In the genomic region with DNA sequence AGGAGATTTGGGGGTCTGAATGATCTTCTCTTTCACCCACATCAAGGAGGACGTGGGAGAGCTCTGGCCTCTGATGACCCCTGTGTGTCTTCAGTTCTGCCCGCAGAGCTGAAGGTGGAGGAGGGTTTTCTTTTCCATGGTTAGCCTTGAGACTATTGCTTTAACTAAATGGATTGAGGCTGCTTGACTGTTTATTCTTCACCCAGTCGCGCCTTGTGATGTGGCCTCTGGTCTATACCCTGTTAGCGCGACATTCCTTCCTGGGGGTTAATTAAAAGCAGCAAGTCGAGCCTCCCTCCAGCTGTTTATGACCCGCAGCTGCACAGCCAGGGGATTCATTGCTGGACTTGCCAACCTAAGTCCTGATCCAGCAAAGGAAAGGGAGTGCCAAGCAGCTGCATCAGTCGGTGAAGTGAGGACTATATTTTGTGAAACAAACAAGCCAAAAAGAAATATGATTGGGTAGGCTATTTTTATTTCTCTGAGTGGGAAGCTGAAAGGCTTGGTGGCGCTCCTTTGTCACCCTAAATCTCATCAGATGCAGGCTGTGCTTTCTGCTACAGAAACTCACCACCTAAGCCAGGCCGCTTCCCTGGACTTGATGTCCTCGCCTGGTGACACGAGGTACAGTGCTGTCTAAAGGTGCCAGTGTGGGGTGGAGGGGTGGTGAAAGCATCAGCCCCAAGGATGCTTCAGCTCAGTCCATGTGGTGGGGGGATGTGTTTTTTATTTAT, we compare ENCODE assay signal across 10 cellular contexts. TPM values are rescaled to one million over a fixed set of nuclear protein-coding genes. Genes with fewer than 3 reads are reported as not detected.
DNase-seq lines count a peak whose midpoint lies in the region; ATAC-seq and TF ChIP-seq lines count a peak whose summit lies in the region.
"Had no signal": no experiment of that assay in that cellular context is flagged by ENCODE, and none has a peak within 500 bp of the region (broad histone marks: within the 10 kb centered on the region; RNA-seq: fewer than 3 reads in every experiment).

No MANE protein-coding gene starts in this region.

- no peak overlapping the region for H2BK5ac ChIP-seq in mesenchymal stem cell (ENCODE audit: low read depth, low read length, poor library complexity, severe bottlenecking)

- no peak overlapping the region for H3K14ac ChIP-seq in mesenchymal stem cell (ENCODE audit: low read length in 2 of 2)

- no peak for ATAC-seq in activated T-cell treated with anti-CD3 and anti-CD28 coated beads, Interleukin-2, amount 50 U/mL, for 72 hours (replicated peaks in 1 of 2)
- no peak for ATAC-seq in activated T-cell treated with anti-CD3 and anti-CD28 coated beads, Interleukin-2, amount 50 U/mL, for 4 hours
- ATAC-seq in HG03520 (IDR thresholded peaks at IDR 0.05; ENCODE audit: unreplicated experiment): no peak

- TF ChIP-seq CTCF in tibial nerve (IDR thresholded peaks at IDR 0.05): no peak

- H2AK5ac ChIP-seq in mesenchymal stem cell (ENCODE audit: low read length, severe bottlenecking): peak overlapping the region; percentile 47

- H3K4me1 Mint-ChIP-seq in activated T-cell treated with anti-CD3 and anti-CD28 coated beads, Interleukin-2, amount 50 U/mL, for 72 hours (ENCODE audit: low read depth): peaks cover 30% of the 10 kb centered on the region
- peaks cover 23% of the 10 kb centered on the region for H3K4me1 Mint-ChIP-seq in activated T-cell treated with anti-CD3 and anti-CD28 coated beads, Interleukin-2, amount 50 U/mL, for 4 hours (ENCODE audit: low read depth)

- peak overlapping the region; percentile 94 to 96 for H2BK12ac ChIP-seq in mesenchymal stem cell (ENCODE audit: low read length in 2 of 2)

- H3K79me1 ChIP-seq in mesenchymal stem cell (replicated peaks; ENCODE audit: low read length, poor library complexity, severe bottlenecking): peaks cover 2% of the 10 kb centered on the region

- peak overlapping the region; percentile 73 for H3K27ac Mint-ChIP-seq in activated T-cell treated with anti-CD3 and anti-CD28 coated beads, Interleukin-2, amount 50 U/mL, for 72 hours

- H3K27me3 ChIP-seq in mesenchymal stem cell (ENCODE audit: control insufficient read depth in 1 of 2, insufficient read depth in 1 of 2, low read length in 2 of 2) (no peaks in the 10 kb centered on the region), tibial nerve (no peaks in the 10 kb centered on the region)

- H3K4me3 Mint-ChIP-seq in activated T-cell treated with anti-CD3 and anti-CD28 coated beads, Interleukin-2, amount 50 U/mL, for 72 hours: peak overlapping the region; percentile 47 to 55
- H3K4me3 Mint-ChIP-seq in activated T-cell treated with anti-CD3 and anti-CD28 coated beads, Interleukin-2, amount 50 U/mL, for 4 hours: no peak overlapping the region

- H3K4me1 ChIP-seq in mesenchymal stem cell (ENCODE audit: control insufficient read depth, insufficient read depth, low read depth, low read length) (peaks cover 33% of the 10 kb centered on the region), tibial nerve (peaks cover 0 to 63% (median 24%) of the 10 kb centered on the region in 4 donors)

- H3K27ac ChIP-seq in mesenchymal stem cell (ENCODE audit: low read length, poor library complexity, severe bottlenecking): peak overlapping the region; percentile 33
- peak overlapping the region; percentile 51 to 83 (median 76) for H3K27ac ChIP-seq in tibial nerve
- H3K27ac ChIP-seq: epithelial cell of prostate had no signal

- peak overlapping the region; percentile 50 for H3K9ac ChIP-seq in mesenchymal stem cell (ENCODE audit: low read length)

- peak overlapping the region; percentile 75 for H4K8ac ChIP-seq in mesenchymal stem cell (ENCODE audit: low read length)

- 29% methylated on average over 10 of the region's 13 CpGs for WGBS in mesenchymal stem cell
- 35 to 42% methylated on average over 13 of the region's 13 CpGs for WGBS in tibial nerve, 2 donors

- H3K4me3 ChIP-seq in mesenchymal stem cell (ENCODE audit: insufficient read depth in 1 of 2, low read depth in 1 of 2, low read length in 2 of 2) (peak overlapping the region in 1 of 2 experiments; percentile 25), tibial nerve (no peak overlapping the region)

- peak overlapping the region; percentile 44 to 63 for H3K18ac ChIP-seq in mesenchymal stem cell (ENCODE audit: low read depth in 1 of 2, low read length in 2 of 2)

- H3K23ac ChIP-seq in mesenchymal stem cell (ENCODE audit: low read length in 2 of 2): no peak overlapping the region

- H3K9me3 ChIP-seq in mesenchymal stem cell (ENCODE audit: control insufficient read depth, low read length): no peaks in the 10 kb centered on the region
- H3K9me3 ChIP-seq in tibial nerve: no peaks in the 10 kb centered on the region

- no peak for TF ChIP-seq EP300 in tibial nerve (IDR thresholded peaks at IDR 0.05)

- H3K9me3 Mint-ChIP-seq in activated T-cell treated with anti-CD3 and anti-CD28 coated beads, Interleukin-2, amount 50 U/mL, for 72 hours: no peaks in the 10 kb centered on the region
- H3K9me3 Mint-ChIP-seq in activated T-cell treated with anti-CD3 and anti-CD28 coated beads, Interleukin-2, amount 50 U/mL, for 4 hours: no peaks in the 10 kb centered on the region

- H3K27me3 Mint-ChIP-seq in activated T-cell treated with anti-CD3 and anti-CD28 coated beads, Interleukin-2, amount 50 U/mL, for 72 hours (ENCODE audit: low read depth): no peaks in the 10 kb centered on the region
- no peaks in the 10 kb centered on the region for H3K27me3 Mint-ChIP-seq in activated T-cell treated with anti-CD3 and anti-CD28 coated beads, Interleukin-2, amount 50 U/mL, for 4 hours (ENCODE audit: low read depth)

- H2AFZ ChIP-seq in mesenchymal stem cell (ENCODE audit: low read depth, low read length): no peak overlapping the region

- no peaks in the 10 kb centered on the region for H3K36me3 ChIP-seq in mesenchymal stem cell (ENCODE audit: control insufficient read depth in 1 of 2, insufficient read depth in 2 of 2, low read depth in 1 of 2, low read length in 2 of 2)
- H3K36me3 ChIP-seq in tibial nerve: no peaks in the 10 kb centered on the region

- peak overlapping the region in 1 of 2 experiments; percentile 26 for H3K4ac ChIP-seq in mesenchymal stem cell (ENCODE audit: low read depth in 1 of 2, low read length in 2 of 2)

- DNase-seq in activated T-cell treated with anti-CD3 and anti-CD28 coated beads, Interleukin-2, amount 50 U/mL, for 72 hours: no peak
- no peak for DNase-seq in activated T-cell treated with anti-CD3 and anti-CD28 coated beads, Interleukin-2, amount 50 U/mL, for 4 hours
- peak; percentile 50 for DNase-seq in brain pericyte (ENCODE audit: low read depth, low spot score)
- peak; percentile 52 for DNase-seq in mesenchymal stem cell
- no peak for DNase-seq in tibial nerve (ENCODE audit: low spot score in 2 of 2)
- no peak for DNase-seq in NCI-H82 (lab: John Stamatoyannopoulos, UW)
- no peak for DNase-seq in A172 (ENCODE audit: low spot score)
- DNase-seq: Kasumi-1 had no signal

- H2BK15ac ChIP-seq in mesenchymal stem cell (ENCODE audit: low read depth, poor library complexity, severe bottlenecking): no peak overlapping the region

- no peak overlapping the region for H3K4me2 ChIP-seq in mesenchymal stem cell (ENCODE audit: low read length, poor library complexity, severe bottlenecking)

- TF ChIP-seq POLR2A in tibial nerve (IDR thresholded peaks at IDR 0.05): peak in 1 of 2 donors; percentile 20

- peak overlapping the region; percentile 80 for H2BK120ac ChIP-seq in mesenchymal stem cell (ENCODE audit: low read depth, low read length)

- H4K91ac ChIP-seq in mesenchymal stem cell (ENCODE audit: low read length): no peak overlapping the region

- no peaks in the 10 kb centered on the region for H3K36me3 Mint-ChIP-seq in activated T-cell treated with anti-CD3 and anti-CD28 coated beads, Interleukin-2, amount 50 U/mL, for 72 hours (ENCODE audit: insufficient read depth in 2 of 2)
- no peaks in the 10 kb centered on the region for H3K36me3 Mint-ChIP-seq in activated T-cell treated with anti-CD3 and anti-CD28 coated beads, Interleukin-2, amount 50 U/mL, for 4 hours (ENCODE audit: insufficient read depth)

RNA-seq across cellular contexts. Expression of a gene that starts 11.0 kb away (rescaled TPM):
- 100 to 1,000 TPM; 175 to 204 TPM for total RNA-seq in activated T-cell treated with anti-CD3 and anti-CD28 coated beads, Interleukin-2, amount 50 U/mL, for 72 hours
- 10 to 100 TPM; 26.5 to 36.9 (median 27.4) TPM for total RNA-seq in activated T-cell treated with anti-CD3 and anti-CD28 coated beads, Interleukin-2, amount 50 U/mL, for 4 hours
- 101 TPM for polyA plus RNA-seq in mesenchymal stem cell (2013, experiment 1 of 2)
- 107 TPM for polyA plus RNA-seq in mesenchymal stem cell (2013, experiment 2 of 2)
- 100 to 1,000 TPM in 2 of 4 donors, 10 to 100 TPM in 2; 51.1 to 113 (median 81.7) TPM for total RNA-seq in tibial nerve
- total RNA-seq in A172 (2014; rRNA removed; shearing (Covaris generic)): 56.3 and 61.8 TPM in 2 replicates

Comparison
In these comparisons a context has a peak if more than half of its experiments do, and no peak if none do; other contexts are left out.
1. DNase-seq: peak in brain pericyte (single experiment) and mesenchymal stem cell (single experiment); none in activated T-cell treated with anti-CD3 and anti-CD28 coated beads, Interleukin-2, amount 50 U/mL, for 72 hours (0 of 2), activated T-cell treated with anti-CD3 and anti-CD28 coated beads, Interleukin-2, amount 50 U/mL, for 4 hours (single experiment), tibial nerve (0 of 2), NCI-H82 (single experiment) and A172 (single experiment).